In genomic region chr11:14898286-14899086, GRCh38 we compare ENCODE assay signal across 20 cellular contexts.
"Had no signal": no experiment of that assay in that cellular context is flagged by ENCODE, and none has a peak within 500 bp of the region (broad histone marks: within the 10 kb centered on the region; RNA-seq: fewer than 3 reads in every experiment).

No MANE protein-coding gene starts in this region.

- ATAC-seq: activated CD4-positive, alpha-beta T cell treated with anti-CD3 and anti-CD28 coated beads for 36 hours; activated CD8-positive, alpha-beta T cell treated with anti-CD3 and anti-CD28 coated beads for 36 hours; activated T-cell treated with anti-CD3 and anti-CD28 coated beads, Interleukin-2, amount 50 U/mL, for 72 hours; effector memory CD8-positive, alpha-beta T cell; stimulated activated naive B cell treated with anti-CD40 and anti-IgM and Interleukin-4, amounts not matched to agents 10 μg/mL and 1 μg/mL and 100 μg/mL, for 72 hours had no signal

- H3K27me3 Mint-ChIP-seq: activated CD8-positive, alpha-beta T cell treated with anti-CD3 and anti-CD28 coated beads for 36 hours; activated naive CD8-positive, alpha-beta T cell treated with anti-CD3 and anti-CD28 coated beads, Interleukin-2, amount 10 ng/mL, durations not matched to agents 7 days and 5 days; effector memory CD8-positive, alpha-beta T cell had no signal

- DNase-seq: activated CD4-positive, alpha-beta T cell treated with anti-CD3 and anti-CD28 coated beads for 36 hours; activated CD8-positive, alpha-beta T cell treated with anti-CD3 and anti-CD28 coated beads for 36 hours; activated naive CD4-positive, alpha-beta T cell; activated naive CD8-positive, alpha-beta T cell treated with anti-CD3 and anti-CD28 coated beads, Interleukin-2, amount 10 ng/mL, durations not matched to agents 7 days and 5 days; activated T-cell treated with anti-CD3 and anti-CD28 coated beads, Interleukin-2, amount 50 U/mL, for 72 hours; anterior cingulate cortex; brain microvascular endothelial cell; dermis blood vessel endothelial cell; effector memory CD8-positive, alpha-beta T cell; head of caudate nucleus; kidney glomerular epithelial cell; posterior cingulate gyrus; retina; stimulated activated CD4-positive, alpha-beta T cell treated with anti-CD3 and anti-CD28 coated beads, Interleukin-2, amount 100 ng/mL, for 48 hours; stimulated activated naive B cell treated with anti-CD40 and anti-IgM and Interleukin-4, amounts not matched to agents 10 μg/mL and 1 μg/mL and 100 μg/mL, for 72 hours; T-helper 9 cell; tibial artery; WERI-Rb-1 had no signal

- H3K36me3 ChIP-seq: brain microvascular endothelial cell, neural progenitor cell, tibial artery, vagina, WERI-Rb-1 had no signal

- H3K4me1 ChIP-seq: neural progenitor cell, tibial artery had no signal

- H3K27me3 ChIP-seq: brain microvascular endothelial cell, tibial artery, vagina had no signal

- H3K9me3 Mint-ChIP-seq: activated CD8-positive, alpha-beta T cell treated with anti-CD3 and anti-CD28 coated beads for 36 hours; effector memory CD8-positive, alpha-beta T cell; neural progenitor cell; stimulated activated naive B cell treated with anti-CD40 and anti-IgM and Interleukin-4, amounts not matched to agents 10 μg/mL and 1 μg/mL and 100 μg/mL, for 72 hours had no signal

- H3K4me3 ChIP-seq: neural progenitor cell, tibial artery, vagina had no signal

- H3K9me3 ChIP-seq: tibial artery, vagina had no signal

- H3K4me1 Mint-ChIP-seq: neural progenitor cell had no signal

- H2AFZ ChIP-seq: neural progenitor cell had no signal

- H3K27ac ChIP-seq: brain microvascular endothelial cell, neural progenitor cell, tibial artery, vagina, WERI-Rb-1 had no signal

- H3K4me3 Mint-ChIP-seq: activated CD4-positive, alpha-beta T cell treated with anti-CD3 and anti-CD28 coated beads for 36 hours; activated CD8-positive, alpha-beta T cell treated with anti-CD3 and anti-CD28 coated beads for 36 hours; activated naive CD8-positive, alpha-beta T cell treated with anti-CD3 and anti-CD28 coated beads, Interleukin-2, amount 10 ng/mL, durations not matched to agents 7 days and 5 days; activated T-cell treated with anti-CD3 and anti-CD28 coated beads, Interleukin-2, amount 50 U/mL, for 72 hours; effector memory CD8-positive, alpha-beta T cell; neural progenitor cell; stimulated activated naive B cell treated with anti-CD40 and anti-IgM and Interleukin-4, amounts not matched to agents 10 μg/mL and 1 μg/mL and 100 μg/mL, for 72 hours had no signal

- H3K36me3 Mint-ChIP-seq: neural progenitor cell; stimulated activated naive B cell treated with anti-CD40 and anti-IgM and Interleukin-4, amounts not matched to agents 10 μg/mL and 1 μg/mL and 100 μg/mL, for 72 hours had no signal

- H3K4me2 ChIP-seq: neural progenitor cell had no signal

- H3K27ac Mint-ChIP-seq: activated CD4-positive, alpha-beta T cell treated with anti-CD3 and anti-CD28 coated beads for 36 hours; activated CD8-positive, alpha-beta T cell treated with anti-CD3 and anti-CD28 coated beads for 36 hours; activated naive CD8-positive, alpha-beta T cell treated with anti-CD3 and anti-CD28 coated beads, Interleukin-2, amount 10 ng/mL, durations not matched to agents 7 days and 5 days; activated T-cell treated with anti-CD3 and anti-CD28 coated beads, Interleukin-2, amount 50 U/mL, for 72 hours; effector memory CD8-positive, alpha-beta T cell; neural progenitor cell; stimulated activated naive B cell treated with anti-CD40 and anti-IgM and Interleukin-4, amounts not matched to agents 10 μg/mL and 1 μg/mL and 100 μg/mL, for 72 hours had no signal
